In the genomic region with DNA sequence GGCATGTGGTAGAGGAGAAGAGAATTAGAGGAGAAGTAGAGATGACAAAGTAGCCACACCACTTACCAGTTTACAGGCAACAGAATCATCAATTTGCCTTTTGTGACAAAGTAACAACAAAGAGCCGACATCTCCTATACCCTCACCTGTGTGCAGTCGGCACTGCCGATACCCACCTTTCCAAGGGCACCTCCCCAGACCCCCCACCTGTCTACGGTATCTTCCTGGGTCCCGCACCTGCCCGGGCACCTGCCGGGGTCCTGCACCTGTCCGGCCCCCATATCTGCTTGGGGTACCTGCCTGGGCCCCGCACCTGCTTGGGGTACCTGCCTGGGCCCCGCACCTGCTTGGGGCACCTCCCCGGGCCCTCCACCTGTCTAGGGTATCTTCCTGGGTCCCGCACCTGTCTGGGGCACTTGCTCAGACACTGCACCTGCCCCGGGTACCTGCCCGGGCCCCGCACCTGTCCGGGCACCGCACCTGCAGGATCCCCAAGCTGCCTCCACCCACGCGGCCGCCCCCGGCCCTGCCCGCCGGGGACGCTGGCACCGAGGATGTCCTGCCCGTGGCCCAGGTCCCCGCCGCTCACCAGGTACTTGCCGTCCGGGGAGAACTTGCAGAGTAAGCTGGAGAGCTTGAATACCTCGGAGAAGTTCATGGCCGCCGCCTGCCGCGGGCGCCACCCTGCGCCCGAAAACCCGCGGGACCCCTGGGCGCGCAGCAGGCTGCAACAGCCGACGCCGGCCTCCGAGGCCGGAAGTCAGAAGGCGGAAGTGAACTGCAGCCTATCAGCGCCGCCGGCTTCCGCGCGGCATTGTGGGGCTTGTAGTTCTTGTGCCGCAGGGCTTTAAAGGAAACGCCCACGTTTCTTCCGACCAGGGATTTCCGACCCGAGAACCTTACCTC, we compare ENCODE assay signal across 8 cellular contexts. TPM values are rescaled to one million over a fixed set of nuclear protein-coding genes. Genes with fewer than 3 reads are reported as not detected.
A peak's percentile ranks its signal among the peaks of the same experiment; 100 is the strongest.
DNase-seq lines count a peak whose midpoint lies in the region; ATAC-seq and TF ChIP-seq lines count a peak whose summit lies in the region.

A gene with protein sequence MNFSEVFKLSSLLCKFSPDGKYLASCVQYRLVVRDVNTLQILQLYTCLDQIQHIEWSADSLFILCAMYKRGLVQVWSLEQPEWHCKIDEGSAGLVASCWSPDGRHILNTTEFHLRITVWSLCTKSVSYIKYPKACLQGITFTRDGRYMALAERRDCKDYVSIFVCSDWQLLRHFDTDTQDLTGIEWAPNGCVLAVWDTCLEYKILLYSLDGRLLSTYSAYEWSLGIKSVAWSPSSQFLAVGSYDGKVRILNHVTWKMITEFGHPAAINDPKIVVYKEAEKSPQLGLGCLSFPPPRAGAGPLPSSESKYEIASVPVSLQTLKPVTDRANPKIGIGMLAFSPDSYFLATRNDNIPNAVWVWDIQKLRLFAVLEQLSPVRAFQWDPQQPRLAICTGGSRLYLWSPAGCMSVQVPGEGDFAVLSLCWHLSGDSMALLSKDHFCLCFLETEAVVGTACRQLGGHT (minus strand): TSS at position 762 of the 906 bp plus-strand sequence. CDS start 104 bp downstream, at position 658.

- WGBS in heart left ventricle, 4 donors = 4 to 9% (median 5%) methylated on average over 35 to 60 of the region's 60 CpGs
- 4 to 28% methylated on average over 4 to 44 of the region's 60 CpGs for WGBS in transverse colon (ENCODE audit: low coverage in 1 of 2), 2 donors

- H3K4me1 ChIP-seq in heart left ventricle (peaks cover 6 to 45% (median 30%) of the 10 kb centered on the region in 12 donors), transverse colon (peaks cover 12 to 43% (median 35%) of the 10 kb centered on the region in 4 donors)

- intact Hi-C loops in heart left ventricle (cut with DNase I) = loop anchor here in 1 of 10 donors (10.0 kb wide), 1 partner anchor 75 kb away; no protein-coding TSS in a partner anchor
- intact Hi-C loops in transverse colon (cut with DNase I; ENCODE audit: low total_unique reads) = no loop called here

- H3K27ac ChIP-seq in heart left ventricle (peak within 1 kb of the TSS in 8 of 12 donors; percentile 19 to 65 (median 56)), transverse colon (peak within 1 kb of the TSS; percentile 9 to 56 (median 44))

- peaks cover 5% of the 10 kb centered on the region for H3K36me3 Mint-ChIP-seq in activated naive CD8-positive, alpha-beta T cell treated with anti-CD3 and anti-CD28 coated beads, Interleukin-2, amount 50 U/mL, for 24 hours (ENCODE audit: low read depth)

- TF ChIP-seq CTCF in GM12865 (IDR thresholded peaks at IDR 0.05; ENCODE audit: insufficient read depth, low read depth, low read length, missing control alignments) (peak; percentile 35), heart left ventricle (IDR thresholded peaks at IDR 0.05) (peak in 4 of 12 donors; percentile 8 to 41 (median 26)), transverse colon (IDR thresholded peaks at IDR 0.05) (no peak)

- H3K36me3 ChIP-seq in heart left ventricle = peaks cover 0 to 31% (median 28%) of the 10 kb centered on the region in 9 donors
- peaks cover 0 to 15% (median 7%) of the 10 kb centered on the region in 4 donors for H3K36me3 ChIP-seq in transverse colon

- no peaks in the 10 kb centered on the region for H3K9me3 ChIP-seq in heart left ventricle
- H3K9me3 ChIP-seq in transverse colon = no peaks in the 10 kb centered on the region

- H3K4me3 Mint-ChIP-seq in activated naive CD8-positive, alpha-beta T cell treated with anti-CD3 and anti-CD28 coated beads, Interleukin-2, amount 50 U/mL, for 24 hours = peak within 1 kb of the TSS; percentile 82

- TF ChIP-seq EP300 in transverse colon (IDR thresholded peaks at IDR 0.05; ENCODE audit: low read depth) = no peak

- H3K4me3 ChIP-seq in GM12865 (ENCODE audit: low read depth, low read length) (peak within 1 kb of the TSS; percentile 91), heart left ventricle (peak within 1 kb of the TSS; percentile 53 to 99 (median 92)), transverse colon (peak within 1 kb of the TSS; percentile 85 to 93 (median 90))

- TF ChIP-seq POLR2A in heart left ventricle (IDR thresholded peaks at IDR 0.05) (peak; percentile 21 to 85), transverse colon (IDR thresholded peaks at IDR 0.05) (peak; percentile 85)

- H3K27me3 Mint-ChIP-seq in activated naive CD8-positive, alpha-beta T cell treated with anti-CD3 and anti-CD28 coated beads, Interleukin-2, amount 50 U/mL, for 24 hours = peaks cover 25% of the 10 kb centered on the region

- in situ Hi-C loops in transverse colon (cut with MboI; ENCODE audit: low pct_ligation_motif_present in 1 of 4, low pct_unique_long_range_greater_than_20kb in 1 of 4, low sequenced_read_pairs in 3 of 4) = no loop called here

- peaks cover 28% of the 10 kb centered on the region for H3K4me1 Mint-ChIP-seq in activated naive CD8-positive, alpha-beta T cell treated with anti-CD3 and anti-CD28 coated beads, Interleukin-2, amount 50 U/mL, for 24 hours

- H3K27ac Mint-ChIP-seq in activated naive CD8-positive, alpha-beta T cell treated with anti-CD3 and anti-CD28 coated beads, Interleukin-2, amount 50 U/mL, for 24 hours = no peak within 1 kb of the TSS

- no peaks in the 10 kb centered on the region for H3K9me3 Mint-ChIP-seq in activated naive CD8-positive, alpha-beta T cell treated with anti-CD3 and anti-CD28 coated beads, Interleukin-2, amount 50 U/mL, for 24 hours

- H3K27me3 ChIP-seq in heart left ventricle (peaks cover 26 to 45% (median 33%) of the 10 kb centered on the region in 9 donors), transverse colon (peaks cover 46% of the 10 kb centered on the region)

- ATAC-seq in HG02588 (IDR thresholded peaks at IDR 0.05; ENCODE audit: unreplicated experiment) = peak; percentile 72
- peak; percentile 94 for ATAC-seq in activated naive CD8-positive, alpha-beta T cell treated with anti-CD3 and anti-CD28 coated beads, Interleukin-2, amount 50 U/mL, for 24 hours
- ATAC-seq in heart left ventricle = peak; percentile 92 to 95 (median 94)

- peak; percentile 97 for DNase-seq in GM12865 (ENCODE audit: low read depth)
- DNase-seq in NCI-H1048 (lab: John Stamatoyannopoulos, UW) = peak; percentile 88
- peak; percentile 91 for DNase-seq in SW480 (ENCODE audit: low spot score)
- peak; percentile 87 for DNase-seq in activated naive CD8-positive, alpha-beta T cell treated with anti-CD3 and anti-CD28 coated beads, Interleukin-2, amount 50 U/mL, for 24 hours
- DNase-seq in heart left ventricle = peak; percentile 90 to 94 (median 93)
- peak; percentile 83 for DNase-seq in pons (ENCODE audit: low spot score)
- DNase-seq in transverse colon = peak; percentile 93

RNA-seq across cellular contexts. Expression of the gene that starts here (rescaled TPM):
- 10 to 100 TPM in 6 of 9 donors, 1 to 10 TPM in 3; 8.5 to 21.6 (median 11.3) TPM for total RNA-seq in heart left ventricle
- 10 to 100 TPM in 1 of 2 donors, 1 to 10 TPM in 1; 9.3 to 18.0 TPM for polyA plus RNA-seq in heart left ventricle
- 10 to 100 TPM; 19.7 to 30.4 (median 25.5) TPM for total RNA-seq in transverse colon

Comparison
In these comparisons a context has a peak if more than half of its experiments do, and no peak if none do; other contexts are left out.
1. Peak in every context shown above with its lines: DNase-seq, ATAC-seq, H3K4me3 ChIP-seq and H3K27ac ChIP-seq.